ENCODE assay signal across 9 cellular contexts in the genomic region with DNA sequence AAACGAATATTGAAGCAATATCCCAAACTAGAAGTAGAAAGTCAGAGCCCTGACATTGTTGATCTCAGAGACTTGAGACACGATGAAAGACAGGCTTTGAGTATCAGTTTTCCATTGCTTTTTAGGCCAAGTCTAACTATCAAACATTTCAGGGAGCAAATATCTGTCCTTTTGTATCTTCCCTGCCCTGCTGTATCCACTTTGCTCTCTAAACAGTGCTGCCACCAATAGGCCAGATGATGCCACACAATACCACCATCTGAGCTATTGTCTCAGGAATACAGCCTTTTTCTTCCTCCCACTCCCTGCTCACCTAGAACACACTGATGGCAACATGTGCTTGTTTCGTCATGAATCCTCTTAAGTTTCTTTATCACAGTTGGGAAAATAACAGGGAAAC.
DNase-seq lines count a peak whose midpoint lies in the region; FAIRE-seq and TF ChIP-seq lines count a peak whose summit lies in the region.
"Had no signal": no experiment of that assay in that cellular context is flagged by ENCODE, and none has a peak within 500 bp of the region (broad histone marks: within the 10 kb centered on the region; RNA-seq: fewer than 3 reads in every experiment).

No MANE protein-coding gene starts in this region.

- no peaks in the 10 kb centered on the region for H3K9me3 Mint-ChIP-seq in activated CD4-positive, alpha-beta T cell treated with anti-CD3 and anti-CD28 coated beads, Interleukin-2, amount 10 ng/mL, durations not matched to agents 24 days and 14 days

- TF ChIP-seq CTCF in epithelial cell of esophagus (IDR thresholded peaks at IDR 0.05; ENCODE audit: insufficient read depth, low read depth, low read length, missing control alignments), result peak; percentile 81

- DNase-seq in SIG-M5 treated with dmso at 0.1 percent for 504 hours (lab: John Stamatoyannopoulos, UW; ENCODE audit: unreplicated experiment) (peak; percentile 1), SIG-M5 (lab: John Stamatoyannopoulos, UW) (no peak), NCI-H345 treated with DMSO at 0.1 percent for 48 hours (lab: John Stamatoyannopoulos, UW; ENCODE audit: unreplicated experiment) (peak; percentile 23), epithelial cell of esophagus (ENCODE audit: low read depth) (peak; percentile 58), urothelium cell line (ENCODE audit: low spot score) (peak; percentile 29), NCI-H2171 (lab: John Stamatoyannopoulos, UW) (no peak)
- no peak for DNase-seq in activated naive CD4-positive, alpha-beta T cell treated with Interleukin-2 at 50 U/mL for 16 hours
- no peak for DNase-seq in activated CD4-positive, alpha-beta T cell treated with anti-CD3 and anti-CD28 coated beads, Interleukin-2, amount 10 ng/mL, durations not matched to agents 24 days and 14 days
- DNase-seq: heart right ventricle had no signal

- intact Hi-C loops in activated CD4-positive, alpha-beta T cell treated with anti-CD3 and anti-CD28 coated beads, Interleukin-2, amount 10 ng/mL, durations not matched to agents 24 days and 14 days (cut with micrococcal nuclease), result no loop called here

- no peak overlapping the region for H3K4me3 ChIP-seq in epithelial cell of esophagus (ENCODE audit: low read length)
- H3K4me3 ChIP-seq: heart right ventricle had no signal

- peak; percentile 56 for FAIRE-seq in urothelium cell line (lab: Jason Lieb, UNC)

- no peaks in the 10 kb centered on the region for H3K27me3 Mint-ChIP-seq in activated CD4-positive, alpha-beta T cell treated with anti-CD3 and anti-CD28 coated beads, Interleukin-2, amount 10 ng/mL, durations not matched to agents 24 days and 14 days

- H3K4me1 Mint-ChIP-seq in activated CD4-positive, alpha-beta T cell treated with anti-CD3 and anti-CD28 coated beads, Interleukin-2, amount 10 ng/mL, durations not matched to agents 24 days and 14 days, result no peaks in the 10 kb centered on the region

- H3K27ac Mint-ChIP-seq in activated CD4-positive, alpha-beta T cell treated with anti-CD3 and anti-CD28 coated beads, Interleukin-2, amount 10 ng/mL, durations not matched to agents 24 days and 14 days, result no peak overlapping the region

- H3K36me3 Mint-ChIP-seq in activated CD4-positive, alpha-beta T cell treated with anti-CD3 and anti-CD28 coated beads, Interleukin-2, amount 10 ng/mL, durations not matched to agents 24 days and 14 days (ENCODE audit: low read depth), result no peaks in the 10 kb centered on the region

- no peak overlapping the region for H3K4me3 Mint-ChIP-seq in activated CD4-positive, alpha-beta T cell treated with anti-CD3 and anti-CD28 coated beads, Interleukin-2, amount 10 ng/mL, durations not matched to agents 24 days and 14 days

Comparison
In these comparisons a context has a peak if more than half of its experiments do, and no peak if none do; other contexts are left out.
1. DNase-seq: peak in SIG-M5 treated with dmso at 0.1 percent for 504 hours (single experiment), NCI-H345 treated with DMSO at 0.1 percent for 48 hours (single experiment), epithelial cell of esophagus (single experiment) and urothelium cell line (single experiment); none in SIG-M5 (single experiment), activated naive CD4-positive, alpha-beta T cell treated with Interleukin-2 at 50 U/mL for 16 hours (single experiment), NCI-H2171 (single experiment) and activated CD4-positive, alpha-beta T cell treated with anti-CD3 and anti-CD28 coated beads, Interleukin-2, amount 10 ng/mL, durations not matched to agents 24 days and 14 days (single experiment).